ENCODE assay signal across 13 cellular contexts in genomic region chr5:39775458-39776365, GRCh38.
DNase-seq lines count a peak whose midpoint lies in the region; ATAC-seq and TF ChIP-seq lines count a peak whose summit lies in the region.
"Had no signal": no experiment of that assay in that cellular context is flagged by ENCODE, and none has a peak within 500 bp of the region (broad histone marks: within the 10 kb centered on the region; RNA-seq: fewer than 3 reads in every experiment).

No MANE protein-coding gene starts in this region.

- no peak overlapping the region for H3K4me3 Mint-ChIP-seq in natural killer cell treated with Interleukin-12 subunit alpha and Interleukin-12 subunit beta and Interleukin-15 and Interleukin-18, amount 100 ng/mL, for 72 hours
- H3K4me3 Mint-ChIP-seq: brain; stimulated activated naive CD8-positive, alpha-beta T cell treated with anti-CD3 and anti-CD28 coated beads, Interleukin-15, Interleukin-2, amounts not matched to agents 100 ng/mL and 50 ng/mL, for 24 hours had no signal

- TF ChIP-seq CTCF in fibroblast of the aortic adventitia (IDR thresholded peaks at IDR 0.05; ENCODE audit: insufficient read depth, low read length) (no peak), retinal pigment epithelial cell (conservative IDR thresholded peaks at IDR 0.05; ENCODE audit: low read depth, low read length) (no peak), tibial artery (IDR thresholded peaks at IDR 0.05) (no peak)

- no peaks in the 10 kb centered on the region for H3K27me3 ChIP-seq in tibial artery

- H3K36me3 Mint-ChIP-seq in natural killer cell treated with Interleukin-12 subunit alpha and Interleukin-12 subunit beta and Interleukin-15 and Interleukin-18, amount 100 ng/mL, for 72 hours = no peaks in the 10 kb centered on the region
- H3K36me3 Mint-ChIP-seq: brain had no signal

- H3K4me1 ChIP-seq in tibial artery = peaks cover 0 to 15% (median 0%) of the 10 kb centered on the region in 4 donors

- DNase-seq in GM04503 (ENCODE audit: low read depth) (peak; percentile 66), T1000 (lab: John Stamatoyannopoulos, UW) (peak; percentile 34), fibroblast of the aortic adventitia (ENCODE audit: low read depth) (peak; percentile 85), retinal pigment epithelial cell (ENCODE audit: low read depth) (peak; percentile 79), SHP77 treated with DMSO at 0.1 percent for 48 hours (lab: John Stamatoyannopoulos, UW) (no peak), tibial artery (no peak)
- DNase-seq in natural killer cell treated with Interleukin-12 subunit alpha and Interleukin-12 subunit beta and Interleukin-15 and Interleukin-18, amount 100 ng/mL, for 72 hours (ENCODE audit: low spot score) = no peak
- no peak for DNase-seq in stimulated activated CD4-positive, alpha-beta T cell treated with anti-CD3 and anti-CD28 coated beads, Interleukin-2, amount 100 ng/mL, for 48 hours
- DNase-seq: left colon, NCI-H2171 treated with DMSO at 0.1 percent for 48 hours had no signal

- no peaks in the 10 kb centered on the region for H3K36me3 ChIP-seq in tibial artery

- ATAC-seq in natural killer cell treated with Interleukin-12 subunit alpha and Interleukin-12 subunit beta and Interleukin-15 and Interleukin-18, amount 100 ng/mL, for 72 hours = no peak
- ATAC-seq: esophagus mucosa, left colon had no signal

- H3K9me3 Mint-ChIP-seq in natural killer cell treated with Interleukin-12 subunit alpha and Interleukin-12 subunit beta and Interleukin-15 and Interleukin-18, amount 100 ng/mL, for 72 hours = no peaks in the 10 kb centered on the region
- H3K9me3 Mint-ChIP-seq: stimulated activated naive CD8-positive, alpha-beta T cell treated with anti-CD3 and anti-CD28 coated beads, Interleukin-15, Interleukin-2, amounts not matched to agents 100 ng/mL and 50 ng/mL, for 24 hours had no signal

- peak overlapping the region in 1 of 2 donors; percentile 2 for H3K27ac ChIP-seq in tibial artery

- no peaks in the 10 kb centered on the region for H3K4me1 Mint-ChIP-seq in natural killer cell treated with Interleukin-12 subunit alpha and Interleukin-12 subunit beta and Interleukin-15 and Interleukin-18, amount 100 ng/mL, for 72 hours (ENCODE audit: low read depth in 2 of 2)

- intact Hi-C loops in tibial artery (cut with DNase I; ENCODE audit: low total_unique reads) = no loop called here

- no peaks in the 10 kb centered on the region for H3K9me3 ChIP-seq in tibial artery

- H3K27ac Mint-ChIP-seq in natural killer cell treated with Interleukin-12 subunit alpha and Interleukin-12 subunit beta and Interleukin-15 and Interleukin-18, amount 100 ng/mL, for 72 hours = no peak overlapping the region
- H3K27ac Mint-ChIP-seq: brain; stimulated activated naive CD8-positive, alpha-beta T cell treated with anti-CD3 and anti-CD28 coated beads, Interleukin-15, Interleukin-2, amounts not matched to agents 100 ng/mL and 50 ng/mL, for 24 hours had no signal

- no peak overlapping the region for H3K4me3 ChIP-seq in fibroblast of the aortic adventitia (ENCODE audit: low read depth, low read length)
- no peak overlapping the region for H3K4me3 ChIP-seq in retinal pigment epithelial cell (ENCODE audit: low read length)
- H3K4me3 ChIP-seq in tibial artery = no peak overlapping the region

- peaks cover 0 to 46% of the 10 kb centered on the region in 2 donors for H3K27me3 Mint-ChIP-seq in natural killer cell treated with Interleukin-12 subunit alpha and Interleukin-12 subunit beta and Interleukin-15 and Interleukin-18, amount 100 ng/mL, for 72 hours
- H3K27me3 Mint-ChIP-seq: brain had no signal

Comparison
In these comparisons a context has a peak if more than half of its experiments do, and no peak if none do; other contexts are left out.
1. DNase-seq: peak in GM04503 (single experiment), T1000 (single experiment), fibroblast of the aortic adventitia (single experiment) and retinal pigment epithelial cell (single experiment); none in natural killer cell treated with Interleukin-12 subunit alpha and Interleukin-12 subunit beta and Interleukin-15 and Interleukin-18, amount 100 ng/mL, for 72 hours (single experiment), stimulated activated CD4-positive, alpha-beta T cell treated with anti-CD3 and anti-CD28 coated beads, Interleukin-2, amount 100 ng/mL, for 48 hours (0 of 2), SHP77 treated with DMSO at 0.1 percent for 48 hours (single experiment) and tibial artery (0 of 2).